In the genomic region with DNA sequence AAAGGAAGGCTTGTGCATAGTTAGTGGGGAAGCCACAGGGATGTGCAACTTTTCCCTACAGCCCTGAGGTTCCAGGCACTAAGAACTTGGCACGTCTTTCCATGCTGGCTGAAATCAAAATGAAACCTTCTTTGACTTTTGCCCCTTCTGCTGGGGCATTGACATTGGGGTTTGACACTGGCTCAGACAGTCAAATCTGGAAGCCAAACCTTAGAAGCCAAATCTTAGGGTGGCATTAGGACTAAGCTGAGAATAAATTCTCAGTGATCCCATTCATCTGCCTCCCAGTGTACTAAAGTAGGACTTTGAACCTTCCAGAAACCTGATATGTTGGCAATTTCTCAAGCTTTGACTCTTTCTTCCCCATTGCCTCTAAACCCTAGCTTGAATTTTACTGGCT, we compare ENCODE assay signal across 1 cellular context.
A peak's percentile ranks its signal among the peaks of the same experiment; 100 is the strongest.
TF ChIP-seq lines count a peak whose summit lies in the region.

No MANE protein-coding gene starts in this region.

TF ChIP-seq in HepG2, 621 proteins besides CTCF, POLR2A, EP300 and RAD21 (continued from another document and continues in another):
- 0 out of 2 replicates have a peak, but pooled peaks have one; percentile 17 for TF ChIP-seq CEBPG (CRISPR knock-in tag; IDR thresholded peaks at IDR 0.05)
- TF ChIP-seq ZNF256 (CRISPR knock-in tag; conservative IDR thresholded peaks at IDR 0.05): no peak
- TF ChIP-seq SP2 (CRISPR knock-in tag; IDR thresholded peaks at IDR 0.05): no peak
- TF ChIP-seq, protein P1, sequence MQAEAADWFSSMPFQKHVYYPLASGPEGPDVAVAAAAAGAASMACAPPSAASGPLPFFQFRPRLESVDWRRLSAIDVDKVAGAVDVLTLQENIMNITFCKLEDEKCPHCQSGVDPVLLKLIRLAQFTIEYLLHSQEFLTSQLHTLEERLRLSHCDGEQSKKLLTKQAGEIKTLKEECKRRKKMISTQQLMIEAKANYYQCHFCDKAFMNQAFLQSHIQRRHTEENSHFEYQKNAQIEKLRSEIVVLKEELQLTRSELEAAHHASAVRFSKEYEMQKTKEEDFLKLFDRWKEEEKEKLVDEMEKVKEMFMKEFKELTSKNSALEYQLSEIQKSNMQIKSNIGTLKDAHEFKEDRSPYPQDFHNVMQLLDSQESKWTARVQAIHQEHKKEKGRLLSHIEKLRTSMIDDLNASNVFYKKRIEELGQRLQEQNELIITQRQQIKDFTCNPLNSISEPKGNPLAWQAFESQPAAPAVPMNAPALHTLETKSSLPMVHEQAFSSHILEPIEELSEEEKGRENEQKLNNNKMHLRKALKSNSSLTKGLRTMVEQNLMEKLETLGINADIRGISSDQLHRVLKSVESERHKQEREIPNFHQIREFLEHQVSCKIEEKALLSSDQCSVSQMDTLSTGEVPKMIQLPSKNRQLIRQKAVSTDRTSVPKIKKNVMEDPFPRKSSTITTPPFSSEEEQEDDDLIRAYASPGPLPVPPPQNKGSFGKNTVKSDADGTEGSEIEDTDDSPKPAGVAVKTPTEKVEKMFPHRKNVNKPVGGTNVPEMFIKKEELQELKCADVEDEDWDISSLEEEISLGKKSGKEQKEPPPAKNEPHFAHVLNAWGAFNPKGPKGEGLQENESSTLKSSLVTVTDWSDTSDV (CRISPR knock-in tag; IDR thresholded peaks at IDR 0.05): no peak
- TF ChIP-seq ZFP36 (IDR thresholded peaks at IDR 0.05; ENCODE audit: borderline replicate concordance, low read depth, low read length, partially characterized antibody): no peak
- TF ChIP-seq NFRKB (IDR thresholded peaks at IDR 0.05): no peak
- TF ChIP-seq MLXIP (CRISPR knock-in tag; IDR thresholded peaks at IDR 0.05; ENCODE audit: borderline replicate concordance): no peak
- no peak for TF ChIP-seq IRF2 (CRISPR knock-in tag; IDR thresholded peaks at IDR 0.05)
- TF ChIP-seq ZBTB8A (CRISPR knock-in tag; IDR thresholded peaks at IDR 0.05; ENCODE audit: borderline replicate concordance, low read depth): no peak
- no peak for TF ChIP-seq ZBTB49 (CRISPR knock-in tag; IDR thresholded peaks at IDR 0.05; ENCODE audit: borderline replicate concordance)
- no peak for TF ChIP-seq ZFP41 (CRISPR knock-in tag; IDR thresholded peaks at IDR 0.05; ENCODE audit: borderline replicate concordance)
- TF ChIP-seq PREB (CRISPR knock-in tag; IDR thresholded peaks at IDR 0.05): no peak
- 0 out of 2 replicates have a peak, but pooled peaks have one; percentile 33 for TF ChIP-seq ARID2 (CRISPR knock-in tag; IDR thresholded peaks at IDR 0.05; ENCODE audit: borderline replicate concordance)
- TF ChIP-seq ZBTB20 (CRISPR knock-in tag; IDR thresholded peaks at IDR 0.05; ENCODE audit: borderline replicate concordance, low read depth): no peak
- no peak for TF ChIP-seq ZNF776 (CRISPR knock-in tag; IDR thresholded peaks at IDR 0.05)
- no peak for TF ChIP-seq ARID3A (IDR thresholded peaks at IDR 0.05; ENCODE audit: low read depth, low read length)
- TF ChIP-seq ZNF709 (CRISPR knock-in tag; IDR thresholded peaks at IDR 0.05): no peak
- TF ChIP-seq POLR2AphosphoS5 (IDR thresholded peaks at IDR 0.05; ENCODE audit: low read depth, low read length): no peak
- TF ChIP-seq, protein P2, sequence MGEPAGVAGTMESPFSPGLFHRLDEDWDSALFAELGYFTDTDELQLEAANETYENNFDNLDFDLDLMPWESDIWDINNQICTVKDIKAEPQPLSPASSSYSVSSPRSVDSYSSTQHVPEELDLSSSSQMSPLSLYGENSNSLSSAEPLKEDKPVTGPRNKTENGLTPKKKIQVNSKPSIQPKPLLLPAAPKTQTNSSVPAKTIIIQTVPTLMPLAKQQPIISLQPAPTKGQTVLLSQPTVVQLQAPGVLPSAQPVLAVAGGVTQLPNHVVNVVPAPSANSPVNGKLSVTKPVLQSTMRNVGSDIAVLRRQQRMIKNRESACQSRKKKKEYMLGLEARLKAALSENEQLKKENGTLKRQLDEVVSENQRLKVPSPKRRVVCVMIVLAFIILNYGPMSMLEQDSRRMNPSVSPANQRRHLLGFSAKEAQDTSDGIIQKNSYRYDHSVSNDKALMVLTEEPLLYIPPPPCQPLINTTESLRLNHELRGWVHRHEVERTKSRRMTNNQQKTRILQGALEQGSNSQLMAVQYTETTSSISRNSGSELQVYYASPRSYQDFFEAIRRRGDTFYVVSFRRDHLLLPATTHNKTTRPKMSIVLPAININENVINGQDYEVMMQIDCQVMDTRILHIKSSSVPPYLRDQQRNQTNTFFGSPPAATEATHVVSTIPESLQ (CRISPR knock-in tag; conservative IDR thresholded peaks at IDR 0.05): no peak
- no peak for TF ChIP-seq LRRFIP1 (CRISPR knock-in tag; conservative IDR thresholded peaks at IDR 0.05)
- no peak for TF ChIP-seq FOXO1 (CRISPR knock-in tag; IDR thresholded peaks at IDR 0.05)
- TF ChIP-seq ZNF343 (CRISPR knock-in tag; IDR thresholded peaks at IDR 0.05): no peak
- no peak for TF ChIP-seq NFATC3 (CRISPR knock-in tag; IDR thresholded peaks at IDR 0.05)
- no peak for TF ChIP-seq ZNF230 (CRISPR knock-in tag; IDR thresholded peaks at IDR 0.05)
- no peak for TF ChIP-seq AKAP8 (CRISPR knock-in tag; IDR thresholded peaks at IDR 0.05)
- no peak for TF ChIP-seq PHF5A (CRISPR knock-in tag; IDR thresholded peaks at IDR 0.05; ENCODE audit: low read depth, unreplicated experiment)
- peak; percentile 77 for TF ChIP-seq HNF4G (IDR thresholded peaks at IDR 0.05; ENCODE audit: borderline replicate concordance, low read depth, low read length)
- TF ChIP-seq HNF4G (CRISPR knock-in tag; IDR thresholded peaks at IDR 0.05; ENCODE audit: borderline replicate concordance, low read depth): no peak
- TF ChIP-seq HMG20A (CRISPR knock-in tag; IDR thresholded peaks at IDR 0.05; ENCODE audit: borderline replicate concordance): 0 out of 2 replicates have a peak, but pooled peaks have one; percentile 36
- no peak for TF ChIP-seq KDM2A (CRISPR knock-in tag; IDR thresholded peaks at IDR 0.05; ENCODE audit: borderline replicate concordance, low read depth)
- no peak for TF ChIP-seq ZFAT (CRISPR knock-in tag; conservative IDR thresholded peaks at IDR 0.05)
- TF ChIP-seq SIX1 (CRISPR knock-in tag; IDR thresholded peaks at IDR 0.05; ENCODE audit: borderline replicate concordance): peak; percentile 100
- TF ChIP-seq HDAC6 (IDR thresholded peaks at IDR 0.05; ENCODE audit: low read depth, low read length): no peak
- no peak for TF ChIP-seq ZNF430 (CRISPR knock-in tag; IDR thresholded peaks at IDR 0.05)
- TF ChIP-seq ADNP (CRISPR knock-in tag; IDR thresholded peaks at IDR 0.05): no peak
- TF ChIP-seq HNF4A (CRISPR knock-in tag; IDR thresholded peaks at IDR 0.05): peak; percentile 91
- TF ChIP-seq SMC3 (IDR thresholded peaks at IDR 0.05; ENCODE audit: low read length): no peak
- TF ChIP-seq TCF12 (IDR thresholded peaks at IDR 0.05): no peak
- TF ChIP-seq TCF12 (CRISPR knock-in tag; IDR thresholded peaks at IDR 0.05): no peak
- TF ChIP-seq ELF4 (CRISPR knock-in tag; IDR thresholded peaks at IDR 0.05; ENCODE audit: borderline replicate concordance): no peak
- no peak for TF ChIP-seq ZNF138 (CRISPR knock-in tag; IDR thresholded peaks at IDR 0.05; ENCODE audit: low read depth)
- TF ChIP-seq ZNF331 (CRISPR knock-in tag; IDR thresholded peaks at IDR 0.05): no peak
- peak; percentile 57; the same call in 1 of the 2 replicates for TF ChIP-seq ZNF629 (CRISPR knock-in tag; conservative IDR thresholded peaks at IDR 0.05)
- TF ChIP-seq ZNF251 (CRISPR knock-in tag; IDR thresholded peaks at IDR 0.05): no peak
- no peak for TF ChIP-seq U2AF2 (IDR thresholded peaks at IDR 0.05; ENCODE audit: low read depth, low read length)
- TF ChIP-seq FOXP1 (IDR thresholded peaks at IDR 0.05): no peak
- no peak for TF ChIP-seq FOXP1 (CRISPR knock-in tag; IDR thresholded peaks at IDR 0.05)
- TF ChIP-seq ZNF232 (CRISPR knock-in tag; IDR thresholded peaks at IDR 0.05; ENCODE audit: borderline replicate concordance): no peak
- no peak for TF ChIP-seq WIZ (CRISPR knock-in tag; IDR thresholded peaks at IDR 0.05)
- TF ChIP-seq PHF21A (CRISPR knock-in tag; IDR thresholded peaks at IDR 0.05): no peak
- no peak for TF ChIP-seq ZNF280B (CRISPR knock-in tag; IDR thresholded peaks at IDR 0.05; ENCODE audit: borderline replicate concordance)
- no peak for TF ChIP-seq MBD4 (IDR thresholded peaks at IDR 0.05; ENCODE audit: borderline replicate concordance, low read length)
- 0 out of 2 replicates have a peak, but pooled peaks have one; percentile 11 for TF ChIP-seq ZNF572 (CRISPR knock-in tag; IDR thresholded peaks at IDR 0.05)
- no peak for TF ChIP-seq MATR3 (CRISPR knock-in tag; IDR thresholded peaks at IDR 0.05)
